In genomic region chr15:76293361-76293760, GRCh38 we compare ENCODE assay signal across 15 cellular contexts. TPM values are rescaled to one million over a fixed set of nuclear protein-coding genes. Genes with fewer than 3 reads are reported as not detected.
A peak's percentile ranks its signal among the peaks of the same experiment; 100 is the strongest.
DNase-seq lines count a peak whose midpoint lies in the region; ATAC-seq and TF ChIP-seq lines count a peak whose summit lies in the region.
"Had no signal": no experiment of that assay in that cellular context is flagged by ENCODE, and none has a peak within 500 bp of the region (broad histone marks: within the 10 kb centered on the region; RNA-seq: fewer than 3 reads in every experiment).

No MANE protein-coding gene starts in this region.

- no peak for DNase-seq in activated CD4-positive, alpha-beta T cell treated with anti-CD3 and anti-CD28 coated beads, Interleukin-2, amount 10 ng/mL, durations not matched to agents 24 days and 14 days
- DNase-seq in activated CD4-positive, alpha-beta T cell treated with anti-CD3 and anti-CD28 coated beads for 4 hours: no peak
- DNase-seq in HFFc6 (peak; percentile 41), memory B cell (ENCODE audit: low spot score in 2 of 2) (no peak), activated gamma-delta T cell (lab: John Stamatoyannopoulos, UW) (no peak), NCI-H1930 (lab: John Stamatoyannopoulos, UW) (no peak), NCI-H774 (lab: John Stamatoyannopoulos, UW) (no peak)
- no peak for DNase-seq in activated naive CD8-positive, alpha-beta T cell treated with anti-CD3 and anti-CD28 coated beads for 36 hours
- DNase-seq: activated CD4-positive, CD25-positive, alpha-beta regulatory T cell; body of pancreas; Calu3; foreskin fibroblast; NCI-H226; stimulated activated CD4-positive, alpha-beta T cell treated with anti-CD3 and anti-CD28 coated beads, Interleukin-4, amount 100 ng/mL, for 4 hours had no signal

- no peaks in the 10 kb centered on the region for H3K9me3 Mint-ChIP-seq in activated CD4-positive, alpha-beta T cell treated with anti-CD3 and anti-CD28 coated beads, Interleukin-2, amount 10 ng/mL, durations not matched to agents 24 days and 14 days
- no peaks in the 10 kb centered on the region for H3K9me3 Mint-ChIP-seq in HFFc6
- no peaks in the 10 kb centered on the region for H3K9me3 Mint-ChIP-seq in activated naive CD8-positive, alpha-beta T cell treated with anti-CD3 and anti-CD28 coated beads for 36 hours
- H3K9me3 Mint-ChIP-seq in memory B cell: no peaks in the 10 kb centered on the region
- H3K9me3 Mint-ChIP-seq: activated T-helper 1 cell treated with anti-CD3 and anti-CD28 coated beads, Interleukin-12 subunit alpha, Interleukin-12 subunit beta, Interleukin-2, Interleukin-4 antibody, amounts not matched to agents 30 ng/mL and 10 ng/mL and 1 ng/mL, durations not matched to agents 14 hours and 24 hours and 36 hours had no signal

- H3K36me3 Mint-ChIP-seq in activated CD4-positive, alpha-beta T cell treated with anti-CD3 and anti-CD28 coated beads, Interleukin-2, amount 10 ng/mL, durations not matched to agents 24 days and 14 days (ENCODE audit: low read depth): peaks cover 14% of the 10 kb centered on the region
- peaks cover 5% of the 10 kb centered on the region for H3K36me3 Mint-ChIP-seq in HFFc6 (ENCODE audit: low read depth)
- peaks cover 15% of the 10 kb centered on the region for H3K36me3 Mint-ChIP-seq in activated naive CD8-positive, alpha-beta T cell treated with anti-CD3 and anti-CD28 coated beads for 36 hours
- peaks cover 19% of the 10 kb centered on the region for H3K36me3 Mint-ChIP-seq in memory B cell

- intact Hi-C loops in activated CD4-positive, alpha-beta T cell treated with anti-CD3 and anti-CD28 coated beads, Interleukin-2, amount 10 ng/mL, durations not matched to agents 24 days and 14 days (cut with micrococcal nuclease): loop anchor here (2.0 kb wide), 1 partner anchor 43 kb away; the partner anchor contains the start of gene ISL2

- no peaks in the 10 kb centered on the region for H3K27me3 Mint-ChIP-seq in activated CD4-positive, alpha-beta T cell treated with anti-CD3 and anti-CD28 coated beads, Interleukin-2, amount 10 ng/mL, durations not matched to agents 24 days and 14 days
- H3K27me3 Mint-ChIP-seq in HFFc6 (ENCODE audit: insufficient read depth) (no peaks in the 10 kb centered on the region), memory B cell (no peaks in the 10 kb centered on the region)
- no peaks in the 10 kb centered on the region for H3K27me3 Mint-ChIP-seq in activated naive CD8-positive, alpha-beta T cell treated with anti-CD3 and anti-CD28 coated beads for 36 hours

- ATAC-seq in memory B cell (ENCODE audit: low read depth): no peak
- ATAC-seq: body of pancreas had no signal

- TF ChIP-seq CTCF in HFFc6 (IDR thresholded peaks at IDR 0.05): no peak

- peak overlapping the region; percentile 35 for H3K27ac Mint-ChIP-seq in activated CD4-positive, alpha-beta T cell treated with anti-CD3 and anti-CD28 coated beads, Interleukin-2, amount 10 ng/mL, durations not matched to agents 24 days and 14 days
- peak overlapping the region; percentile 50 for H3K27ac Mint-ChIP-seq in HFFc6
- peak overlapping the region; percentile 39 for H3K27ac Mint-ChIP-seq in activated naive CD8-positive, alpha-beta T cell treated with anti-CD3 and anti-CD28 coated beads for 36 hours
- peak overlapping the region; percentile 72 for H3K27ac Mint-ChIP-seq in memory B cell
- H3K27ac Mint-ChIP-seq: activated T-helper 1 cell treated with anti-CD3 and anti-CD28 coated beads, Interleukin-12 subunit alpha, Interleukin-12 subunit beta, Interleukin-2, Interleukin-4 antibody, amounts not matched to agents 30 ng/mL and 10 ng/mL and 1 ng/mL, durations not matched to agents 14 hours and 24 hours and 36 hours had no signal

- H3K4me1 Mint-ChIP-seq in activated CD4-positive, alpha-beta T cell treated with anti-CD3 and anti-CD28 coated beads, Interleukin-2, amount 10 ng/mL, durations not matched to agents 24 days and 14 days: peaks cover 11% of the 10 kb centered on the region
- H3K4me1 Mint-ChIP-seq in HFFc6 (ENCODE audit: low read depth): peaks cover 32% of the 10 kb centered on the region
- H3K4me1 Mint-ChIP-seq in activated naive CD8-positive, alpha-beta T cell treated with anti-CD3 and anti-CD28 coated beads for 36 hours: peaks cover 28% of the 10 kb centered on the region
- peaks cover 13% of the 10 kb centered on the region for H3K4me1 Mint-ChIP-seq in memory B cell

- H3K4me3 Mint-ChIP-seq in activated CD4-positive, alpha-beta T cell treated with anti-CD3 and anti-CD28 coated beads, Interleukin-2, amount 10 ng/mL, durations not matched to agents 24 days and 14 days: no peak overlapping the region
- H3K4me3 Mint-ChIP-seq in HFFc6 (peak overlapping the region; percentile 5; the same call in 1 of the 2 replicates), memory B cell (no peak overlapping the region)
- no peak overlapping the region for H3K4me3 Mint-ChIP-seq in activated naive CD8-positive, alpha-beta T cell treated with anti-CD3 and anti-CD28 coated beads for 36 hours
- H3K4me3 Mint-ChIP-seq: activated T-helper 1 cell treated with anti-CD3 and anti-CD28 coated beads, Interleukin-12 subunit alpha, Interleukin-12 subunit beta, Interleukin-2, Interleukin-4 antibody, amounts not matched to agents 30 ng/mL and 10 ng/mL and 1 ng/mL, durations not matched to agents 14 hours and 24 hours and 36 hours had no signal

RNA-seq across cellular contexts. Expression of gene ETFA, which starts 17.9 kb away (rescaled TPM):
- total RNA-seq in activated CD4-positive, alpha-beta T cell treated with anti-CD3 and anti-CD28 coated beads, Interleukin-2, amount 10 ng/mL, durations not matched to agents 24 days and 14 days: 144 and 146 TPM in 2 replicates
- total RNA-seq in HFFc6 (2021; fragmentation: NEBNext Ultra II Directional; extraction: Animal tissue kit (Norgen Biotek cat#: 25700)): 100 to 1,000 TPM; 127 to 161 (median 146) TPM
- 100 to 1,000 TPM; 166 to 168 TPM for total RNA-seq in activated naive CD8-positive, alpha-beta T cell treated with anti-CD3 and anti-CD28 coated beads for 36 hours

RNA-seq across cellular contexts. Expression of gene ISL2, which starts 43.2 kb away (rescaled TPM):
- 0.31 and 0.89 TPM in 2 replicates for total RNA-seq in activated CD4-positive, alpha-beta T cell treated with anti-CD3 and anti-CD28 coated beads, Interleukin-2, amount 10 ng/mL, durations not matched to agents 24 days and 14 days
- total RNA-seq in HFFc6 (2021; fragmentation: NEBNext Ultra II Directional; extraction: Animal tissue kit (Norgen Biotek cat#: 25700)): 1 to 10 TPM; 3.7 to 6.6 (median 5.0) TPM
- under 1 TPM in 1 of 2 experiments, not detected in 1; 0.22 TPM for total RNA-seq in activated naive CD8-positive, alpha-beta T cell treated with anti-CD3 and anti-CD28 coated beads for 36 hours
- total RNA-seq: body of pancreas had no signal
